In the genomic region with DNA sequence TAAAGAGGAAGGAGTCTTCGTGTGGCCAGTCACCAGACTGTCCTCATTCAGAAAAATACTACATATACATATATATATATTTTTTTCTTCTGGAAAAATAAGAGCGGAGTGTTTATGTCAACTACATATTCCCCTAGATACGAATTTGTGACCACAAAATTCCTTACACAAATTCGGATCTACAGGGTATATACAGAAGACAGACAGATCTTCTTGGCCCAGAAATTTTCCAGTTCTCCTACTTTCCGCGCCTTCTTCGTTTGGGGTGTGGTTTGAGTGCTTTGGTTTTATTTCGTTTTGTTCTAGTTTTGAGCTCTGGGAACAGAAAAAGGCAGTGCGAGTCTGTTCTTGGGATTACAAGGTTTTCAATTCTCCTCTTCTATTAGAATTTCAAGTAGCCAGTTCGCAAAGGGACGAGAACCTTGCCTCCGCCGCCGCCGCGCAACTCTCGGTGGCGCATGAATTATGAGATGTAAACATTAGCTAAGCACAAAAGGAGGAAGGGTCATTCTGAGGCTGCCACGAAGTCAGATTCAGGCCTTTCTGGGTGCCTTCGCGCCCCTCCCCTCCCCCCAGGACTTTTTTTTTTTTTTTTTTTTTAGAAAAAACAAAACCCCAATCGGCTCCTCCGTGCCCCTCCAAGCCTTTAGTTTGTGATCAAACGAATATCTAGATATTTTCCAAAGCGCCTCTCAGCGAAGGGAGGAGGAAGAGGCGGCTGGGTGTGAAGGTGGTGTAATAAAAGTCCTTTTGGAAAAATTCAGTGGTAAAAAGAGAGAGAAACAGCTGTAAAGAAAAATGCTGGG, we compare ENCODE assay signal across 1 cellular context.
TF ChIP-seq lines count a peak whose summit lies in the region.

No MANE protein-coding gene starts in this region.

TF ChIP-seq in liver, 16 proteins besides CTCF, POLR2A, EP300 and RAD21 (continued from another document):
- TF ChIP-seq, protein P1, sequence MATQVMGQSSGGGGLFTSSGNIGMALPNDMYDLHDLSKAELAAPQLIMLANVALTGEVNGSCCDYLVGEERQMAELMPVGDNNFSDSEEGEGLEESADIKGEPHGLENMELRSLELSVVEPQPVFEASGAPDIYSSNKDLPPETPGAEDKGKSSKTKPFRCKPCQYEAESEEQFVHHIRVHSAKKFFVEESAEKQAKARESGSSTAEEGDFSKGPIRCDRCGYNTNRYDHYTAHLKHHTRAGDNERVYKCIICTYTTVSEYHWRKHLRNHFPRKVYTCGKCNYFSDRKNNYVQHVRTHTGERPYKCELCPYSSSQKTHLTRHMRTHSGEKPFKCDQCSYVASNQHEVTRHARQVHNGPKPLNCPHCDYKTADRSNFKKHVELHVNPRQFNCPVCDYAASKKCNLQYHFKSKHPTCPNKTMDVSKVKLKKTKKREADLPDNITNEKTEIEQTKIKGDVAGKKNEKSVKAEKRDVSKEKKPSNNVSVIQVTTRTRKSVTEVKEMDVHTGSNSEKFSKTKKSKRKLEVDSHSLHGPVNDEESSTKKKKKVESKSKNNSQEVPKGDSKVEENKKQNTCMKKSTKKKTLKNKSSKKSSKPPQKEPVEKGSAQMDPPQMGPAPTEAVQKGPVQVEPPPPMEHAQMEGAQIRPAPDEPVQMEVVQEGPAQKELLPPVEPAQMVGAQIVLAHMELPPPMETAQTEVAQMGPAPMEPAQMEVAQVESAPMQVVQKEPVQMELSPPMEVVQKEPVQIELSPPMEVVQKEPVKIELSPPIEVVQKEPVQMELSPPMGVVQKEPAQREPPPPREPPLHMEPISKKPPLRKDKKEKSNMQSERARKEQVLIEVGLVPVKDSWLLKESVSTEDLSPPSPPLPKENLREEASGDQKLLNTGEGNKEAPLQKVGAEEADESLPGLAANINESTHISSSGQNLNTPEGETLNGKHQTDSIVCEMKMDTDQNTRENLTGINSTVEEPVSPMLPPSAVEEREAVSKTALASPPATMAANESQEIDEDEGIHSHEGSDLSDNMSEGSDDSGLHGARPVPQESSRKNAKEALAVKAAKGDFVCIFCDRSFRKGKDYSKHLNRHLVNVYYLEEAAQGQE (IDR thresholded peaks at IDR 0.05) = no peak
- TF ChIP-seq FOXA2 (IDR thresholded peaks at IDR 0.05) (no peak), NR2F2 (IDR thresholded peaks at IDR 0.05) (no peak), SP1 (IDR thresholded peaks at IDR 0.05) (no peak), HNF4G (IDR thresholded peaks at IDR 0.05) (no peak), YY1 (IDR thresholded peaks at IDR 0.05) (no peak), HNF4A (conservative IDR thresholded peaks at IDR 0.05) (no peak)
- TF ChIP-seq, protein P2, sequence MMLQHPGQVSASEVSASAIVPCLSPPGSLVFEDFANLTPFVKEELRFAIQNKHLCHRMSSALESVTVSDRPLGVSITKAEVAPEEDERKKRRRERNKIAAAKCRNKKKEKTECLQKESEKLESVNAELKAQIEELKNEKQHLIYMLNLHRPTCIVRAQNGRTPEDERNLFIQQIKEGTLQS (IDR thresholded peaks at IDR 0.05) = no peak
